Comparison of ENCODE assay signal across 10 cellular contexts in the genomic region with DNA sequence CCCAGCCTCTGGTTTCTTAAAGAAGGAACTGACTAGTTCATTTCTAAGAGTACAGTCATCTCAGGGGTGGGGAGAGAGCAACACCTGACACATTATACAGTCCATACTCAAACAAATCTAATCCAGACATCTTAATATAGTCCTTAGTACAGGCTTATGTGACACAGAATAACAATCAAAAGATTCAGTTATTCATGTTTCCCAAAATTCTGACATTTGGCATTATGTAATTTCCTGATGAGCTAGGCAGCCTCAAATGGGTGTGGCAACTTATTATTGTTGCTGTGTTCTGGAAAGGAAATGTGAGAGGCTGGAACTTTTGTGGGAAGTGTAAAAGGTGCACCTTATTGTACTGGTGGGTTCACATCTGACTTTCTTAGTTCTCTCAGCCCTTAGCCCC.
DNase-seq lines count a peak whose midpoint lies in the region; ATAC-seq and TF ChIP-seq lines count a peak whose summit lies in the region.
"Had no signal": no experiment of that assay in that cellular context is flagged by ENCODE, and none has a peak within 500 bp of the region (broad histone marks: within the 10 kb centered on the region; RNA-seq: fewer than 3 reads in every experiment).

No MANE protein-coding gene starts in this region.

- H3K27ac Mint-ChIP-seq in activated naive CD4-positive, alpha-beta T cell treated with anti-CD3 and anti-CD28 coated beads, Interleukin-2, amount 50 U/mL, for 24 hours, result peak overlapping the region; percentile 97
- H3K27ac Mint-ChIP-seq in activated T-helper 17 cell treated with anti-CD3 and anti-CD28 coated beads, Interleukin-2, amount 50 U/mL, for 72 hours, result no peak overlapping the region
- H3K27ac Mint-ChIP-seq in immature natural killer cell, result no peak overlapping the region
- H3K27ac Mint-ChIP-seq: HFFc6 had no signal

- no peak for DNase-seq in activated naive CD4-positive, alpha-beta T cell treated with Interleukin-2 at 50 U/mL for 16 hours
- no peak for DNase-seq in immature natural killer cell
- peak in 1 of 2 donors; percentile 6 for DNase-seq in vagina (ENCODE audit: extremely low spot score in 2 of 2)
- no peak for DNase-seq in effector CD8-positive, alpha-beta T cell (lab: John Stamatoyannopoulos, UW)
- DNase-seq in activated CD8-positive, alpha-beta memory T cell treated with anti-CD3 and anti-CD28 coated beads for 24 hours, result no peak
- DNase-seq in C1 segment of cervical spinal cord (lab: John Stamatoyannopoulos, UW), result no peak
- DNase-seq: HFFc6; stimulated activated CD4-positive, alpha-beta T cell treated with anti-CD3 and anti-CD28 coated beads, Interleukin-2, amount 100 ng/mL, for 24 hours had no signal

- H3K9me3 ChIP-seq in vagina, result no peaks in the 10 kb centered on the region

- H3K4me1 ChIP-seq in vagina, result no peaks in the 10 kb centered on the region

- no peaks in the 10 kb centered on the region for H3K36me3 ChIP-seq in vagina

- peak overlapping the region; percentile 9 for H3K27ac ChIP-seq in vagina

- no peak for TF ChIP-seq POLR2A in vagina (IDR thresholded peaks at IDR 0.05)

- intact Hi-C loops in vagina (cut with DNase I), result no loop called here

- no peak for ATAC-seq in activated T-helper 17 cell treated with anti-CD3 and anti-CD28 coated beads, Interleukin-2, amount 50 U/mL, for 72 hours (replicated peaks)

- no peak for TF ChIP-seq CTCF in vagina (IDR thresholded peaks at IDR 0.05)

- no peaks in the 10 kb centered on the region for H3K27me3 Mint-ChIP-seq in activated naive CD4-positive, alpha-beta T cell treated with anti-CD3 and anti-CD28 coated beads, Interleukin-2, amount 50 U/mL, for 24 hours
- H3K27me3 Mint-ChIP-seq in activated T-helper 17 cell treated with anti-CD3 and anti-CD28 coated beads, Interleukin-2, amount 50 U/mL, for 72 hours, result no peaks in the 10 kb centered on the region
- H3K27me3 Mint-ChIP-seq in immature natural killer cell (ENCODE audit: low read depth in 3 of 3), result peaks cover 0 to 5% (median 0%) of the 10 kb centered on the region in 3 donors

- peaks cover 63% of the 10 kb centered on the region for H3K4me1 Mint-ChIP-seq in activated naive CD4-positive, alpha-beta T cell treated with anti-CD3 and anti-CD28 coated beads, Interleukin-2, amount 50 U/mL, for 24 hours
- peaks cover 7% of the 10 kb centered on the region for H3K4me1 Mint-ChIP-seq in activated T-helper 17 cell treated with anti-CD3 and anti-CD28 coated beads, Interleukin-2, amount 50 U/mL, for 72 hours
- peaks cover 46 to 56% of the 10 kb centered on the region in 2 donors for H3K4me1 Mint-ChIP-seq in immature natural killer cell

- H3K9me3 Mint-ChIP-seq in activated naive CD4-positive, alpha-beta T cell treated with anti-CD3 and anti-CD28 coated beads, Interleukin-2, amount 50 U/mL, for 24 hours, result no peaks in the 10 kb centered on the region
- H3K9me3 Mint-ChIP-seq in activated T-helper 17 cell treated with anti-CD3 and anti-CD28 coated beads, Interleukin-2, amount 50 U/mL, for 72 hours, result peaks cover 9% of the 10 kb centered on the region
- peaks cover 0 to 7% (median 4%) of the 10 kb centered on the region in 6 donors for H3K9me3 Mint-ChIP-seq in immature natural killer cell
- H3K9me3 Mint-ChIP-seq: HFFc6 had no signal

- no peak overlapping the region for H3K4me3 ChIP-seq in vagina

- no peaks in the 10 kb centered on the region for H3K27me3 ChIP-seq in vagina

- peak overlapping the region; percentile 16 for H3K4me3 Mint-ChIP-seq in activated naive CD4-positive, alpha-beta T cell treated with anti-CD3 and anti-CD28 coated beads, Interleukin-2, amount 50 U/mL, for 24 hours
- H3K4me3 Mint-ChIP-seq in activated T-helper 17 cell treated with anti-CD3 and anti-CD28 coated beads, Interleukin-2, amount 50 U/mL, for 72 hours, result peak overlapping the region; percentile 59
- H3K4me3 Mint-ChIP-seq in immature natural killer cell, result peak overlapping the region in 3 of 5 donors; percentile 7 to 65 (median 13)
- H3K4me3 Mint-ChIP-seq: HFFc6 had no signal

- H3K36me3 Mint-ChIP-seq in activated naive CD4-positive, alpha-beta T cell treated with anti-CD3 and anti-CD28 coated beads, Interleukin-2, amount 50 U/mL, for 24 hours, result no peaks in the 10 kb centered on the region
- H3K36me3 Mint-ChIP-seq in activated T-helper 17 cell treated with anti-CD3 and anti-CD28 coated beads, Interleukin-2, amount 50 U/mL, for 72 hours (ENCODE audit: low read depth), result no peaks in the 10 kb centered on the region
- H3K36me3 Mint-ChIP-seq in immature natural killer cell, result peaks cover 4 to 5% (median 5%) of the 10 kb centered on the region in 3 donors
